In genomic region chr9:122092611-122093506, GRCh38 we compare ENCODE assay signal across 8 cellular contexts. TPM values are rescaled to one million over a fixed set of nuclear protein-coding genes. Genes with fewer than 3 reads are reported as not detected.
DNase-seq lines count a peak whose midpoint lies in the region; ATAC-seq and TF ChIP-seq lines count a peak whose summit lies in the region.

A gene with protein sequence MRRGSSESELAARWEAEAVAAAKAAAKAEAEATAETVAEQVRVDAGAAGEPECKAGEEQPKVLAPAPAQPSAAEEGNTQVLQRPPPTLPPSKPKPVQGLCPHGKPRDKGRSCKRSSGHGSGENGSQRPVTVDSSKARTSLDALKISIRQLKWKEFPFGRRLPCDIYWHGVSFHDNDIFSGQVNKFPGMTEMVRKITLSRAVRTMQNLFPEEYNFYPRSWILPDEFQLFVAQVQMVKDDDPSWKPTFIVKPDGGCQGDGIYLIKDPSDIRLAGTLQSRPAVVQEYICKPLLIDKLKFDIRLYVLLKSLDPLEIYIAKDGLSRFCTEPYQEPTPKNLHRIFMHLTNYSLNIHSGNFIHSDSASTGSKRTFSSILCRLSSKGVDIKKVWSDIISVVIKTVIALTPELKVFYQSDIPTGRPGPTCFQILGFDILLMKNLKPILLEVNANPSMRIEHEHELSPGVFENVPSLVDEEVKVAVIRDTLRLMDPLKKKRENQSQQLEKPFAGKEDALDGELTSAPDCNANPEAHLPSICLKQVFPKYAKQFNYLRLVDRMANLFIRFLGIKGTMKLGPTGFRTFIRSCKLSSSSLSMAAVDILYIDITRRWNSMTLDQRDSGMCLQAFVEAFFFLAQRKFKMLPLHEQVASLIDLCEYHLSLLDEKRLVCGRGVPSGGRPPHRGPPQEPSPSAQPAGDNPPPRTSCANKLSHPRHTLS (minus strand): TSS chr9:122093308. CDS start chr9:122093148, 160 bp downstream.

- H3K4me2 ChIP-seq in OCI-LY3 (ENCODE audit: low read length), result peak within 1 kb of the TSS; percentile 81

- TF ChIP-seq CTCF in OCI-LY3 (IDR thresholded peaks at IDR 0.05; ENCODE audit: low read depth, low read length) (no peak), epithelial cell of proximal tubule (conservative IDR thresholded peaks at IDR 0.05; ENCODE audit: low read depth, low read length) (no peak)

- H3K36me3 ChIP-seq in OCI-LY3 (replicated peaks; ENCODE audit: low read depth, low read length), result no peaks in the 10 kb centered on the region
- H3K36me3 ChIP-seq in mucosa of rectum (ENCODE audit: control insufficient read depth in 2 of 2, insufficient read depth in 2 of 2, low read length in 2 of 2), result no peaks in the 10 kb centered on the region

- ATAC-seq in GM21528 (IDR thresholded peaks at IDR 0.05; ENCODE audit: low FRiP score, unreplicated experiment), result peak; percentile 90

- H3K79me2 ChIP-seq in OCI-LY3 (ENCODE audit: low read length), result peaks cover 22% of the 10 kb centered on the region

- H2AFZ ChIP-seq in OCI-LY3 (ENCODE audit: low read depth, low read length), result peak within 1 kb of the TSS; percentile 39

- H3K4me3 ChIP-seq in OCI-LY3 (ENCODE audit: low read length) (peak within 1 kb of the TSS; percentile 93), epithelial cell of proximal tubule (ENCODE audit: low read depth, low read length) (peak within 1 kb of the TSS; percentile 88), mucosa of rectum (ENCODE audit: low read length in 2 of 2) (peak within 1 kb of the TSS; percentile 77 to 80)

- H3K4me1 ChIP-seq in OCI-LY3 (ENCODE audit: low read length) (peaks cover 34% of the 10 kb centered on the region), mucosa of rectum (ENCODE audit: control insufficient read depth in 2 of 2, insufficient read depth in 2 of 2, low read length in 2 of 2) (peaks cover 20 to 25% of the 10 kb centered on the region in 2 donors)

- H3K9me3 ChIP-seq in OCI-LY3 (ENCODE audit: insufficient read depth, low read length), result no peaks in the 10 kb centered on the region
- no peaks in the 10 kb centered on the region for H3K9me3 ChIP-seq in mucosa of rectum (ENCODE audit: control insufficient read depth in 2 of 2, low read length in 2 of 2)

- H3K27ac ChIP-seq in OCI-LY3 (ENCODE audit: low read length) (no peak within 1 kb of the TSS), mucosa of rectum (ENCODE audit: low read depth in 2 of 2, low read length in 2 of 2) (peak within 1 kb of the TSS; percentile 68 to 79)

- H3K9ac ChIP-seq in OCI-LY3 (ENCODE audit: low read length), result peak within 1 kb of the TSS; percentile 62
- H3K9ac ChIP-seq in mucosa of rectum (ENCODE audit: low read depth in 1 of 2, low read length in 2 of 2), result peak within 1 kb of the TSS; percentile 63 to 66

- DNase-seq in DMS 273 treated with DMSO at 0.1 percent for 48 hours (lab: John Stamatoyannopoulos, UW), result peak; percentile 62
- peak; percentile 90 for DNase-seq in HuH-7.5 (ENCODE audit: low spot score)
- DNase-seq in activated T-cell treated with anti-CD3 and anti-CD28 coated beads for 4 hours, result peak; percentile 94
- DNase-seq in epithelial cell of proximal tubule (ENCODE audit: low read depth), result peak; percentile 23
- peak; percentile 90 to 91 for DNase-seq in stimulated activated CD8-positive, alpha-beta memory T cell treated with anti-CD3 and anti-CD28 coated beads, Interleukin-4, amount 100 ng/mL, for 4 hours (ENCODE audit: low read depth in 2 of 2, low spot score in 1 of 2)

- H4K20me1 ChIP-seq in OCI-LY3 (ENCODE audit: insufficient read depth, low read length), result no peaks in the 10 kb centered on the region

- peaks cover 24% of the 10 kb centered on the region for H3K27me3 ChIP-seq in OCI-LY3 (ENCODE audit: low read depth, low read length)
- H3K27me3 ChIP-seq in mucosa of rectum (ENCODE audit: control insufficient read depth in 2 of 2, insufficient read depth in 2 of 2, low read length in 2 of 2), result peaks cover 0 to 4% of the 10 kb centered on the region in 2 donors

RNA-seq across cellular contexts. Expression of the gene that starts here (rescaled TPM):
- 0.75 and 1.7 TPM in 2 replicates for total RNA-seq in epithelial cell of proximal tubule

Comparison
In these comparisons a context has a peak if more than half of its experiments do, and no peak if none do; other contexts are left out.
1. DNase-seq: peak in every context shown above with its lines; median percentile 94 in activated T-cell treated with anti-CD3 and anti-CD28 coated beads for 4 hours; 90 in stimulated activated CD8-positive, alpha-beta memory T cell treated with anti-CD3 and anti-CD28 coated beads, Interleukin-4, amount 100 ng/mL, for 4 hours; 90 in HuH-7.5; 62 in DMS 273 treated with DMSO at 0.1 percent for 48 hours; 23 in epithelial cell of proximal tubule.